Comparison of ENCODE assay signal across 1 cellular context in genomic region chr1:184051485-184052193, GRCh38.
TF ChIP-seq lines count a peak whose summit lies in the region.

Gene TSEN15, plus strand, starts transcription at chr1:184051730. Its CDS starts 26 bp downstream, at chr1:184051756.

TF ChIP-seq in HepG2, 621 proteins besides CTCF, POLR2A, EP300 and RAD21 (continued from another document and continues in another):
- TF ChIP-seq SMAD3 (CRISPR knock-in tag; IDR thresholded peaks at IDR 0.05) (peak; percentile 74; the same call in 1 of the 2 replicates), FOXK2 (IDR thresholded peaks at IDR 0.05) (no peak), CCDC6 (CRISPR knock-in tag; IDR thresholded peaks at IDR 0.05) (peak; percentile 90), MAZ (IDR thresholded peaks at IDR 0.05; ENCODE audit: borderline replicate concordance, low read depth, low read length) (peak; percentile 71), MAZ (CRISPR knock-in tag; IDR thresholded peaks at IDR 0.05; ENCODE audit: low read depth) (peak; percentile 81), ZNF263 (CRISPR knock-in tag; IDR thresholded peaks at IDR 0.05) (peak; percentile 14; the same call in 1 of the 2 replicates), ZSCAN20 (CRISPR knock-in tag; IDR thresholded peaks at IDR 0.05; ENCODE audit: borderline replicate concordance) (no peak), CREM (IDR thresholded peaks at IDR 0.05) (no peak), CREM (CRISPR knock-in tag; IDR thresholded peaks at IDR 0.05) (no peak), ZNF414 (CRISPR knock-in tag; IDR thresholded peaks at IDR 0.05) (peak; percentile 72; the same call in 1 of the 2 replicates), FOSL2 (CRISPR knock-in tag; IDR thresholded peaks at IDR 0.05) (peak; percentile 64), DZIP1 (CRISPR knock-in tag; IDR thresholded peaks at IDR 0.05) (peak; percentile 60; the same call in 1 of the 2 replicates), ZBTB20 (CRISPR knock-in tag; IDR thresholded peaks at IDR 0.05; ENCODE audit: borderline replicate concordance, low read depth) (no peak; the same call in 1 of the 2 replicates), GATAD1 (CRISPR knock-in tag; IDR thresholded peaks at IDR 0.05) (peak; percentile 93), PRPF4 (IDR thresholded peaks at IDR 0.05; ENCODE audit: low read depth, low read length, poor library complexity, severe bottlenecking) (no peak), ZMAT5 (CRISPR knock-in tag; IDR thresholded peaks at IDR 0.05; ENCODE audit: borderline replicate concordance, low read depth) (no peak), NFKB2 (CRISPR knock-in tag; IDR thresholded peaks at IDR 0.05; ENCODE audit: borderline replicate concordance) (peak; percentile 89; the same call in 1 of the 2 replicates), FOXP4 (CRISPR knock-in tag; IDR thresholded peaks at IDR 0.05) (peak; percentile 53; the same call in 1 of the 2 replicates), RXRA (CRISPR knock-in tag; IDR thresholded peaks at IDR 0.05) (no peak; the same call in 1 of the 2 replicates), RBFOX2 (IDR thresholded peaks at IDR 0.05; ENCODE audit: low read depth, low read length) (peak; percentile 98), SALL1 (CRISPR knock-in tag; IDR thresholded peaks at IDR 0.05) (peak; percentile 96), POLR2AphosphoS2 (IDR thresholded peaks at IDR 0.05; ENCODE audit: low read depth, low read length) (no peak; the same call in 1 of the 2 replicates), ZNF772 (CRISPR knock-in tag; IDR thresholded peaks at IDR 0.05) (peak; percentile 46; the same call in 1 of the 2 replicates), ZFP90 (CRISPR knock-in tag; IDR thresholded peaks at IDR 0.05; ENCODE audit: borderline replicate concordance) (no peak; the same call in 1 of the 2 replicates), RARG (CRISPR knock-in tag; IDR thresholded peaks at IDR 0.05; ENCODE audit: low read depth) (peak; percentile 85; the same call in 1 of the 2 replicates), AGO1 (IDR thresholded peaks at IDR 0.05; ENCODE audit: low read depth, low read length, poor library complexity, severe bottlenecking) (peak; percentile 76), RARA (CRISPR knock-in tag; IDR thresholded peaks at IDR 0.05) (peak; percentile 54), ZSCAN29 (CRISPR knock-in tag; conservative IDR thresholded peaks at IDR 0.05) (0 out of 2 replicates have a peak, but pooled peaks have one; percentile 57), MED8 (CRISPR knock-in tag; IDR thresholded peaks at IDR 0.05; ENCODE audit: insufficient replicate concordance) (peak; percentile 65), ZNF33A (CRISPR knock-in tag; IDR thresholded peaks at IDR 0.05; ENCODE audit: borderline replicate concordance) (no peak), ZFX (CRISPR knock-in tag; IDR thresholded peaks at IDR 0.05; ENCODE audit: low read depth) (peak; percentile 95), KLF11 (CRISPR knock-in tag; IDR thresholded peaks at IDR 0.05) (peak; percentile 32; the same call in 1 of the 2 replicates), PLRG1 (conservative IDR thresholded peaks at IDR 0.05) (no peak), PHF20 (CRISPR knock-in tag; IDR thresholded peaks at IDR 0.05) (peak; percentile 89), ZNF235 (CRISPR knock-in tag; IDR thresholded peaks at IDR 0.05; ENCODE audit: borderline replicate concordance) (no peak), ELF4 (CRISPR knock-in tag; IDR thresholded peaks at IDR 0.05; ENCODE audit: borderline replicate concordance) (0 out of 2 replicates have a peak, but pooled peaks have one; percentile 15), TGIF2 (CRISPR knock-in tag; IDR thresholded peaks at IDR 0.05) (no peak), ARNTL (CRISPR knock-in tag; IDR thresholded peaks at IDR 0.05) (peak; percentile 22; the same call in 1 of the 2 replicates), ZSCAN9 (CRISPR knock-in tag; IDR thresholded peaks at IDR 0.05; ENCODE audit: borderline replicate concordance) (peak; percentile 91; the same call in 1 of the 2 replicates), NCOA2 (CRISPR knock-in tag; IDR thresholded peaks at IDR 0.05) (peak; percentile 51; the same call in 1 of the 2 replicates), RXRB (CRISPR knock-in tag; IDR thresholded peaks at IDR 0.05; ENCODE audit: borderline replicate concordance) (peak; percentile 67), GFI1 (CRISPR knock-in tag; IDR thresholded peaks at IDR 0.05; ENCODE audit: borderline replicate concordance) (0 out of 2 replicates have a peak, but pooled peaks have one; percentile 18), ZNF205 (CRISPR knock-in tag; IDR thresholded peaks at IDR 0.05) (0 out of 2 replicates have a peak, but pooled peaks have one; percentile 63), ZNF556 (CRISPR knock-in tag; IDR thresholded peaks at IDR 0.05; ENCODE audit: borderline replicate concordance) (peak; percentile 99; the same call in 1 of the 2 replicates), ZBTB46 (CRISPR knock-in tag; IDR thresholded peaks at IDR 0.05; ENCODE audit: borderline replicate concordance) (0 out of 2 replicates have a peak, but pooled peaks have one; percentile 60), ATF7 (IDR thresholded peaks at IDR 0.05) (no peak), ATF7 (CRISPR knock-in tag; IDR thresholded peaks at IDR 0.05) (peak; percentile 66), AHDC1 (CRISPR knock-in tag; IDR thresholded peaks at IDR 0.05; ENCODE audit: borderline replicate concordance) (no peak; the same call in 1 of the 2 replicates), ZNF776 (CRISPR knock-in tag; IDR thresholded peaks at IDR 0.05) (peak; percentile 60; the same call in 1 of the 2 replicates), ZNF607 (CRISPR knock-in tag; IDR thresholded peaks at IDR 0.05; ENCODE audit: borderline replicate concordance) (peak; percentile 89), ZFAT (CRISPR knock-in tag; conservative IDR thresholded peaks at IDR 0.05) (0 out of 2 replicates have a peak, but pooled peaks have one; percentile 30), BCL6 (CRISPR knock-in tag; IDR thresholded peaks at IDR 0.05) (peak; percentile 58), ZNF780A (CRISPR knock-in tag; IDR thresholded peaks at IDR 0.05) (no peak), HNRNPLL (IDR thresholded peaks at IDR 0.05; ENCODE audit: low read depth, low read length, poor library complexity, severe bottlenecking) (peak; percentile 72), IKZF5 (CRISPR knock-in tag; IDR thresholded peaks at IDR 0.05) (peak; percentile 81; the same call in 1 of the 2 replicates)
